ENCODE assay signal across 28 cellular contexts in the genomic region with DNA sequence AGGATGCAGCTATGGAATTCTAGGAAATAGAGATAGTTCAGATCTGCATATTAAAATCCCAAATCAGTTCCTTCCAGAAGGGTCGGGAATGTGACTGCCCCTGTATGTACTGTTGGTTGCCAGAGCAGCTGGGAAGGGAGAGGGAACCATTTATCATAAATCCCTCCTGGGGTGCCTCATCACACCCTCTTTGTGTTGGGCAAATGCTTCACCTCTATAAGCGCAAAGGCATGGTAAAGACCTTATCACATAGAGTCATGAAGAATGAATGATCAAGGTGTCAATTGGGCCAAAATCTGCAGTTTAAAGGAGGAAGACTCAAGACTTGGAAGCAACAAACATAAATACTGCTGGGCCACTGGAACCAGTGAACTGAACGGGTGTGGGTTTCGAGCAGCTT.
"Had no signal": no experiment of that assay in that cellular context is flagged by ENCODE, and none has a peak within 500 bp of the region (broad histone marks: within the 10 kb centered on the region; RNA-seq: fewer than 3 reads in every experiment).

No MANE protein-coding gene starts in this region.

- H3K79me2 ChIP-seq: parathyroid adenoma had no signal

- H3K27ac ChIP-seq: ovary, parathyroid adenoma, psoas muscle, right lobe of liver, sigmoid colon, stomach, thoracic aorta, thyroid gland, tibial nerve, upper lobe of right lung, uterus had no signal

- FAIRE-seq: small intestine had no signal

- DNase-seq: naive thymus-derived CD4-positive, alpha-beta T cell; natural killer cell; occipital lobe; ovary; posterior cingulate gyrus; psoas muscle; right cardiac atrium; right lobe of liver; sigmoid colon; small intestine; stimulated activated CD4-positive, alpha-beta T cell treated with anti-CD3 and anti-CD28 coated beads, Interleukin-15, amount 100 ng/mL, for 24 hours; stimulated activated CD4-positive, alpha-beta T cell treated with anti-CD3 and anti-CD28 coated beads, Interleukin-2, amount 100 ng/mL, for 24 hours; stimulated activated CD4-positive, alpha-beta T cell treated with anti-CD3 and anti-CD28 coated beads, Interleukin-2, amount 100 ng/mL, for 48 hours; stimulated activated CD4-positive, alpha-beta T cell treated with anti-CD3 and anti-CD28 coated beads, Interleukin-4, amount 100 ng/mL, for 24 hours; stimulated activated naive B cell treated with anti-CD40 and anti-IgM and Interleukin-4, amounts not matched to agents 10 μg/mL and 1 μg/mL and 100 μg/mL, for 72 hours; stimulated activated naive CD4-positive, alpha-beta T cell treated with Interleukin-2 at 50 U/mL for 16 hours; stomach; thyroid gland; trophoblast cell; upper lobe of right lung; uterus had no signal

- H3K9me3 ChIP-seq: ovary, psoas muscle, right lobe of liver, sigmoid colon, stomach, thoracic aorta, thyroid gland, tibial nerve, upper lobe of right lung, uterus had no signal

- H3K4me3 Mint-ChIP-seq: naive thymus-derived CD4-positive, alpha-beta T cell; natural killer cell; nephron; stimulated activated effector memory CD8-positive, alpha-beta T cell treated with anti-CD3 and anti-CD28 coated beads, Interleukin-12 subunit alpha, Interleukin-12 subunit beta, amount 100 ng/mL, for 72 hours; stimulated activated naive B cell treated with anti-CD40 and anti-IgM and Interleukin-4, amounts not matched to agents 10 μg/mL and 1 μg/mL and 100 μg/mL, for 72 hours; stimulated activated naive CD8-positive, alpha-beta T cell treated with anti-CD3 and anti-CD28 coated beads, Interleukin-15, Interleukin-2, amounts not matched to agents 100 ng/mL and 50 ng/mL, for 24 hours had no signal

- H3K36me3 ChIP-seq: ovary, right lobe of liver, sigmoid colon, stomach, thoracic aorta, thyroid gland, tibial nerve, upper lobe of right lung, uterus had no signal

- H3K4me1 ChIP-seq: parathyroid adenoma, psoas muscle, right lobe of liver, thyroid gland, tibial nerve, upper lobe of right lung, uterus had no signal

- H3K4me3 ChIP-seq: ovary, psoas muscle, right lobe of liver, sigmoid colon, stomach, thoracic aorta, thyroid gland, tibial nerve, upper lobe of right lung, uterus had no signal

- H3K9me3 Mint-ChIP-seq: natural killer cell; nephron; stimulated activated effector memory CD8-positive, alpha-beta T cell treated with anti-CD3 and anti-CD28 coated beads, Interleukin-12 subunit alpha, Interleukin-12 subunit beta, amount 100 ng/mL, for 72 hours; stimulated activated naive CD8-positive, alpha-beta T cell treated with anti-CD3 and anti-CD28 coated beads, Interleukin-15, Interleukin-2, amounts not matched to agents 100 ng/mL and 50 ng/mL, for 24 hours had no signal

- H3K9ac ChIP-seq: parathyroid adenoma had no signal

- H3K4me1 Mint-ChIP-seq: natural killer cell; stimulated activated effector memory CD8-positive, alpha-beta T cell treated with anti-CD3 and anti-CD28 coated beads, Interleukin-12 subunit alpha, Interleukin-12 subunit beta, amount 100 ng/mL, for 72 hours; stimulated activated naive B cell treated with anti-CD40 and anti-IgM and Interleukin-4, amounts not matched to agents 10 μg/mL and 1 μg/mL and 100 μg/mL, for 72 hours had no signal

- H3K27ac Mint-ChIP-seq: naive thymus-derived CD4-positive, alpha-beta T cell; natural killer cell; nephron; progenitor cell of endocrine pancreas; stimulated activated effector memory CD8-positive, alpha-beta T cell treated with anti-CD3 and anti-CD28 coated beads, Interleukin-12 subunit alpha, Interleukin-12 subunit beta, amount 100 ng/mL, for 72 hours; stimulated activated naive B cell treated with anti-CD40 and anti-IgM and Interleukin-4, amounts not matched to agents 10 μg/mL and 1 μg/mL and 100 μg/mL, for 72 hours; stimulated activated naive CD8-positive, alpha-beta T cell treated with anti-CD3 and anti-CD28 coated beads, Interleukin-15, Interleukin-2, amounts not matched to agents 100 ng/mL and 50 ng/mL, for 24 hours had no signal

- H3K36me3 Mint-ChIP-seq: naive thymus-derived CD4-positive, alpha-beta T cell; natural killer cell; stimulated activated effector memory CD8-positive, alpha-beta T cell treated with anti-CD3 and anti-CD28 coated beads, Interleukin-12 subunit alpha, Interleukin-12 subunit beta, amount 100 ng/mL, for 72 hours; stimulated activated naive B cell treated with anti-CD40 and anti-IgM and Interleukin-4, amounts not matched to agents 10 μg/mL and 1 μg/mL and 100 μg/mL, for 72 hours had no signal

- H2AFZ ChIP-seq: parathyroid adenoma had no signal

- H3K27me3 ChIP-seq: ovary, right lobe of liver, sigmoid colon, stomach, thyroid gland, tibial nerve, uterus had no signal

- H3K27me3 Mint-ChIP-seq: progenitor cell of endocrine pancreas had no signal
